ENCODE assay signal across 8 cellular contexts in genomic region chr16:18801197-18801972, GRCh38. TPM values are rescaled to one million over a fixed set of nuclear protein-coding genes. Genes with fewer than 3 reads are reported as not detected.
DNase-seq lines count a peak whose midpoint lies in the region; ATAC-seq and TF ChIP-seq lines count a peak whose summit lies in the region.

Gene ARL6IP1, minus strand, starts transcription at chr16:18801549. Its CDS starts 83 bp downstream, at chr16:18801466.

- H3K4me3 Mint-ChIP-seq in GM23338 (peak within 1 kb of the TSS; percentile 92), natural killer cell (peak within 1 kb of the TSS; percentile 96)
- peak within 1 kb of the TSS; percentile 93 for H3K4me3 Mint-ChIP-seq in activated T-helper 2 cell treated with anti-CD3 and anti-CD28 coated beads, Interferon-gamma antibody, Interleukin-2, Interleukin-4, amounts not matched to agents 10 μg/mL and 5 μg/mL and 100 μg/mL, durations not matched to agents 14 hours and 24 hours and 36 hours (ENCODE audit: low read depth)

- H2AFZ ChIP-seq in GM23338: no peak within 1 kb of the TSS

- peaks cover 4% of the 10 kb centered on the region for H3F3A ChIP-seq in GM23338 (replicated peaks; ENCODE audit: low read depth)

- CTCF ChIA-PET in RWPE1 (lab: Yijun Ruan, JAX): interaction anchor here (0.5 kb wide), 2 partner anchors 43 to 163 kb away, joined by 3 read pairs; no protein-coding TSS in a partner anchor

- no peaks in the 10 kb centered on the region for H3K9me2 ChIP-seq in GM23338 (ENCODE audit: insufficient read depth)

- H3K27me3 Mint-ChIP-seq in GM23338 (ENCODE audit: insufficient read depth, low read depth, poor library complexity) (peaks cover 20% of the 10 kb centered on the region), natural killer cell (ENCODE audit: low read depth in 2 of 2) (no peaks in the 10 kb centered on the region)
- no peaks in the 10 kb centered on the region for H3K27me3 Mint-ChIP-seq in activated T-helper 2 cell treated with anti-CD3 and anti-CD28 coated beads, Interferon-gamma antibody, Interleukin-2, Interleukin-4, amounts not matched to agents 10 μg/mL and 5 μg/mL and 100 μg/mL, durations not matched to agents 14 hours and 24 hours and 36 hours (ENCODE audit: low read depth)

- H3K4me2 ChIP-seq in GM23338: peak within 1 kb of the TSS; percentile 84

- H3K4me1 Mint-ChIP-seq in GM23338 (peaks cover 46% of the 10 kb centered on the region), natural killer cell (peaks cover 45 to 60% of the 10 kb centered on the region in 2 donors)
- peaks cover 52% of the 10 kb centered on the region for H3K4me1 Mint-ChIP-seq in activated T-helper 2 cell treated with anti-CD3 and anti-CD28 coated beads, Interferon-gamma antibody, Interleukin-2, Interleukin-4, amounts not matched to agents 10 μg/mL and 5 μg/mL and 100 μg/mL, durations not matched to agents 14 hours and 24 hours and 36 hours (ENCODE audit: low read depth)

- ATAC-seq in GM23338 (peak; percentile 94), natural killer cell (peak; percentile 92 to 99 (median 94))
- ATAC-seq in stimulated activated naive CD8-positive, alpha-beta T cell treated with anti-CD3 and anti-CD28 coated beads, Interleukin-15, Interleukin-2, amounts not matched to agents 100 U/mL and 50 U/mL, for 24 hours: peak; percentile 98

- peaks cover 45% of the 10 kb centered on the region for H3K4me1 ChIP-seq in GM23338 (ENCODE audit: insufficient read depth)

- H3K27ac ChIP-seq in GM23338 (ENCODE audit: low read depth): peak within 1 kb of the TSS; percentile 98
- peak within 1 kb of the TSS; percentile 92 for H3K27ac ChIP-seq in RWPE1

- H3K36me3 ChIP-seq in GM23338 (ENCODE audit: insufficient read depth): peaks cover 24% of the 10 kb centered on the region

- peaks cover 24% of the 10 kb centered on the region for H4K20me1 ChIP-seq in GM23338 (replicated peaks; ENCODE audit: insufficient read depth)

- H3K27ac Mint-ChIP-seq in GM23338: peak within 1 kb of the TSS; percentile 97
- H3K27ac Mint-ChIP-seq in activated T-helper 2 cell treated with anti-CD3 and anti-CD28 coated beads, Interferon-gamma antibody, Interleukin-2, Interleukin-4, amounts not matched to agents 10 μg/mL and 5 μg/mL and 100 μg/mL, durations not matched to agents 14 hours and 24 hours and 36 hours: peak within 1 kb of the TSS; percentile 98
- peak within 1 kb of the TSS; percentile 94 to 95 for H3K27ac Mint-ChIP-seq in natural killer cell

- intact Hi-C loops in activated T-helper 2 cell treated with anti-CD3 and anti-CD28 coated beads, Interferon-gamma antibody, Interleukin-2, Interleukin-4, amounts not matched to agents 10 μg/mL and 5 μg/mL and 100 μg/mL, durations not matched to agents 14 hours and 24 hours and 36 hours (cut with micrococcal nuclease): loop anchor here (1.0 to 5.0 kb wide), 7 partner anchors 11 to 721 kb away; partner anchors contain the start of genes CCP110, COQ7, GDE1 and RPS15A
- intact Hi-C loops in natural killer cell (cut with micrococcal nuclease): loop anchor here (1.0 to 5.0 kb wide), 5 partner anchors 11 to 756 kb away; partner anchors contain the start of genes COQ7, RPS15A, SMG1 and VPS35L

- DNase-seq in EH (ENCODE audit: low read depth) (peak; percentile 100), GM23338 (ENCODE audit: low spot score) (peak; percentile 100), RWPE1 (ENCODE audit: low spot score) (peak; percentile 98), fibroblast of mammary gland (ENCODE audit: low read depth) (peak; percentile 99), natural killer cell (peak; percentile 98)
- DNase-seq in activated T-helper 2 cell treated with anti-CD3 and anti-CD28 coated beads, Interferon-gamma antibody, Interleukin-2, Interleukin-4, amounts not matched to agents 10 μg/mL and 5 μg/mL and 100 μg/mL, durations not matched to agents 14 hours and 24 hours and 36 hours (ENCODE audit: low spot score): peak; percentile 99
- peak; percentile 98 for DNase-seq in stimulated activated naive CD8-positive, alpha-beta T cell treated with anti-CD3 and anti-CD28 coated beads, Interleukin-15, Interleukin-2, amounts not matched to agents 100 U/mL and 50 U/mL, for 24 hours

- H3K36me3 Mint-ChIP-seq in GM23338 (ENCODE audit: low read depth) (peaks cover 37% of the 10 kb centered on the region), natural killer cell (peaks cover 7% of the 10 kb centered on the region)
- peaks cover 66% of the 10 kb centered on the region for H3K36me3 Mint-ChIP-seq in activated T-helper 2 cell treated with anti-CD3 and anti-CD28 coated beads, Interferon-gamma antibody, Interleukin-2, Interleukin-4, amounts not matched to agents 10 μg/mL and 5 μg/mL and 100 μg/mL, durations not matched to agents 14 hours and 24 hours and 36 hours (ENCODE audit: low read depth)

- TF ChIP-seq CTCF in GM23338 (conservative IDR thresholded peaks at IDR 0.05; ENCODE audit: low read depth in 2 of 2): peak; percentile 56 to 81
- peak; percentile 87 for TF ChIP-seq CTCF in LNCAP (IDR thresholded peaks at IDR 0.05)
- TF ChIP-seq CTCF in RWPE1 (conservative IDR thresholded peaks at IDR 0.05; ENCODE audit: low read depth): peak; percentile 94
- TF ChIP-seq CTCF in fibroblast of mammary gland (conservative IDR thresholded peaks at IDR 0.05; ENCODE audit: control insufficient read depth, insufficient read depth, low read depth, low read length): peak; percentile 61
- TF ChIP-seq CTCF in natural killer cell (IDR thresholded peaks at IDR 0.05): peak; percentile 82

- H3K79me2 ChIP-seq in GM23338 (replicated peaks; ENCODE audit: insufficient read depth): peaks cover 53% of the 10 kb centered on the region

- POLR2A ChIA-PET in RWPE1 (lab: Yijun Ruan, JAX; ENCODE audit: low non-redundant PET): interaction anchor here (0.6 to 2.5 kb wide), 4 partner anchors 11 to 1934 kb away, joined by 3 to 23 read pairs (median 3); partner anchors contain the start of gene RPS15A

- H3K4me3 ChIP-seq in GM23338 (peak within 1 kb of the TSS; percentile 88), fibroblast of mammary gland (ENCODE audit: control insufficient read depth, low read depth, low read length) (peak within 1 kb of the TSS; percentile 92)

- H3K9me3 Mint-ChIP-seq in GM23338 (no peaks in the 10 kb centered on the region), natural killer cell (no peaks in the 10 kb centered on the region)
- H3K9me3 Mint-ChIP-seq in activated T-helper 2 cell treated with anti-CD3 and anti-CD28 coated beads, Interferon-gamma antibody, Interleukin-2, Interleukin-4, amounts not matched to agents 10 μg/mL and 5 μg/mL and 100 μg/mL, durations not matched to agents 14 hours and 24 hours and 36 hours: no peaks in the 10 kb centered on the region

- no peaks in the 10 kb centered on the region for H3K27me3 ChIP-seq in GM23338 (ENCODE audit: insufficient read depth)

TF ChIP-seq in GM23338, 12 proteins besides CTCF, POLR2A, EP300 and RAD21 (continues in another document):
- TF ChIP-seq ETS1 (IDR thresholded peaks at IDR 0.05) (peak; percentile 45; the same call in 1 of the 2 replicates), POLR2AphosphoS5 (IDR thresholded peaks at IDR 0.05; ENCODE audit: low read depth) (peak; percentile 99), NANOG (IDR thresholded peaks at IDR 0.05; ENCODE audit: borderline replicate concordance) (no peak), EZH2phosphoT487 (IDR thresholded peaks at IDR 0.05; ENCODE audit: unreplicated experiment) (no peak), CREB1 (CRISPR knock-in tag; IDR thresholded peaks at IDR 0.05; ENCODE audit: low read depth) (peak; percentile 69), ZNF331 (CRISPR knock-in tag; IDR thresholded peaks at IDR 0.05; ENCODE audit: low read depth) (no peak), REST (IDR thresholded peaks at IDR 0.05; ENCODE audit: unreplicated experiment) (peak; percentile 16), ZNF114 (CRISPR knock-in tag; IDR thresholded peaks at IDR 0.05) (no peak), JUNB (IDR thresholded peaks at IDR 0.05; ENCODE audit: unreplicated experiment) (no peak)

RNA-seq across cellular contexts. Expression of gene ARL6IP1, which starts in this region (rescaled TPM):
- 250 and 270 TPM in 2 replicates for total RNA-seq in GM23338 (2014; rRNA removed; shearing (Covaris generic))
- 160 and 192 TPM in 2 replicates for polyA plus RNA-seq in GM23338 (2016; fragmentation: Nextera tagmentation; extraction: Ambion mirVana)
- total RNA-seq in activated T-helper 2 cell treated with anti-CD3 and anti-CD28 coated beads, Interferon-gamma antibody, Interleukin-2, Interleukin-4, amounts not matched to agents 10 μg/mL and 5 μg/mL and 100 μg/mL, durations not matched to agents 14 hours and 24 hours and 36 hours: 112 TPM in 2 replicates
- 100 to 1,000 TPM; 138 to 143 (median 140) TPM for total RNA-seq in natural killer cell

Comparison
In these comparisons a context has a peak if more than half of its experiments do, and no peak if none do; other contexts are left out.
1. Peak in every context shown above with its lines: DNase-seq, ATAC-seq, H3K4me3 ChIP-seq and H3K27ac ChIP-seq.